In genomic region chr2:161400076-161400475, GRCh38 we compare ENCODE assay signal across 1 cellular context.
TF ChIP-seq lines count a peak whose summit lies in the region.

No MANE protein-coding gene starts in this region.

TF ChIP-seq in IMR-90, 13 proteins besides CTCF, POLR2A, EP300 and RAD21:
- TF ChIP-seq CEBPB (IDR thresholded peaks at IDR 0.05; ENCODE audit: low read depth, low read length) (peak; percentile 72), MAFK (IDR thresholded peaks at IDR 0.05; ENCODE audit: low read depth, low read length) (no peak)
TF ChIP-seq in IMR-90: peak in this region for 1.
